Comparison of ENCODE assay signal across 19 cellular contexts in genomic region chr22:40054486-40054885, GRCh38. TPM values are rescaled to one million over a fixed set of nuclear protein-coding genes. Genes with fewer than 3 reads are reported as not detected.
DNase-seq lines count a peak whose midpoint lies in the region; ATAC-seq and TF ChIP-seq lines count a peak whose summit lies in the region.
"Had no signal": no experiment of that assay in that cellular context is flagged by ENCODE, and none has a peak within 500 bp of the region (broad histone marks: within the 10 kb centered on the region; RNA-seq: fewer than 3 reads in every experiment).

No MANE protein-coding gene starts in this region.

- TF ChIP-seq CTCF in WTC11 (IDR thresholded peaks at IDR 0.05) (no peak), lower leg skin (IDR thresholded peaks at IDR 0.05) (no peak)

- H3K4me1 Mint-ChIP-seq in stimulated activated naive CD8-positive, alpha-beta T cell treated with anti-CD3 and anti-CD28 coated beads, Interleukin-15, Interleukin-2, amounts not matched to agents 100 ng/mL and 50 ng/mL, for 24 hours (ENCODE audit: low read depth): peaks cover 90% of the 10 kb centered on the region
- H3K4me1 Mint-ChIP-seq in WTC11: peaks cover 51% of the 10 kb centered on the region
- peaks cover 82% of the 10 kb centered on the region for H3K4me1 Mint-ChIP-seq in central memory CD8-positive, alpha-beta T cell

- ATAC-seq in stimulated activated naive CD8-positive, alpha-beta T cell treated with anti-CD3 and anti-CD28 coated beads, Interleukin-15, Interleukin-2, amounts not matched to agents 100 U/mL and 50 U/mL, for 24 hours: no peak
- ATAC-seq in WTC11: no peak
- ATAC-seq in central memory CD8-positive, alpha-beta T cell (replicated peaks; ENCODE audit: extremely low read depth, poor library complexity, severe bottlenecking): no peak
- ATAC-seq: body of pancreas, left lobe of liver had no signal

- H3K4me3 ChIP-seq in lower leg skin (ENCODE audit: low read depth, poor library complexity, severe bottlenecking): no peak overlapping the region
- H3K4me3 ChIP-seq: body of pancreas, prostate gland, tibial artery had no signal

- no peak for DNase-seq in stimulated activated naive CD8-positive, alpha-beta T cell treated with anti-CD3 and anti-CD28 coated beads, Interleukin-15, Interleukin-2, amounts not matched to agents 100 U/mL and 50 U/mL, for 24 hours
- DNase-seq in WTC11 (ENCODE audit: low spot score) (no peak), UCSD-AML1 (lab: John Stamatoyannopoulos, UW; ENCODE audit: unreplicated experiment) (no peak), lower leg skin (ENCODE audit: low spot score in 2 of 2) (no peak), SHP77 (lab: John Stamatoyannopoulos, UW) (no peak)
- no peak for DNase-seq in central memory CD8-positive, alpha-beta T cell (ENCODE audit: low spot score in 2 of 2)
- DNase-seq: body of pancreas; HFFc6; IMR-90; midbrain; MV-4-11; NCI-H187; SHP77 treated with DMSO at 0.1 percent for 48 hours; stimulated activated naive CD4-positive, alpha-beta T cell treated with Interleukin-2 at 50 U/mL for 16 hours; tibial artery had no signal

- CTCF ChIA-PET in WTC11 (lab: Charles Lee): interaction anchor here (1.3 to 2.0 kb wide), 2 partner anchors 10 to 121 kb away, joined by 4 to 5 read pairs; no protein-coding TSS in a partner anchor

- H3K36me3 Mint-ChIP-seq in stimulated activated naive CD8-positive, alpha-beta T cell treated with anti-CD3 and anti-CD28 coated beads, Interleukin-15, Interleukin-2, amounts not matched to agents 100 ng/mL and 50 ng/mL, for 24 hours (ENCODE audit: low read depth): no peaks in the 10 kb centered on the region
- H3K36me3 Mint-ChIP-seq in WTC11: no peaks in the 10 kb centered on the region
- peaks cover 15% of the 10 kb centered on the region for H3K36me3 Mint-ChIP-seq in central memory CD8-positive, alpha-beta T cell (ENCODE audit: insufficient read depth)

- POLR2A ChIA-PET in WTC11 (lab: Charles Lee): interaction anchor here (3.1 kb wide), 1 partner anchor 11 kb away, joined by 11 read pairs; no protein-coding TSS in a partner anchor

- H3K27me3 Mint-ChIP-seq in stimulated activated naive CD8-positive, alpha-beta T cell treated with anti-CD3 and anti-CD28 coated beads, Interleukin-15, Interleukin-2, amounts not matched to agents 100 ng/mL and 50 ng/mL, for 24 hours: no peaks in the 10 kb centered on the region
- H3K27me3 Mint-ChIP-seq in WTC11 (ENCODE audit: low read depth): no peaks in the 10 kb centered on the region
- no peaks in the 10 kb centered on the region for H3K27me3 Mint-ChIP-seq in central memory CD8-positive, alpha-beta T cell

- peak overlapping the region; percentile 86 for H3K27ac Mint-ChIP-seq in stimulated activated naive CD8-positive, alpha-beta T cell treated with anti-CD3 and anti-CD28 coated beads, Interleukin-15, Interleukin-2, amounts not matched to agents 100 ng/mL and 50 ng/mL, for 24 hours
- H3K27ac Mint-ChIP-seq in WTC11: 0 out of 2 replicates have a peak overlapping the region, but pooled peaks have one; percentile 46
- H3K27ac Mint-ChIP-seq in central memory CD8-positive, alpha-beta T cell (ENCODE audit: low read depth): peak overlapping the region; percentile 69
- H3K27ac Mint-ChIP-seq: HFFc6 had no signal

- H3K4me3 Mint-ChIP-seq in stimulated activated naive CD8-positive, alpha-beta T cell treated with anti-CD3 and anti-CD28 coated beads, Interleukin-15, Interleukin-2, amounts not matched to agents 100 ng/mL and 50 ng/mL, for 24 hours: no peak overlapping the region
- H3K4me3 Mint-ChIP-seq in WTC11: no peak overlapping the region
- peak overlapping the region; percentile 59 for H3K4me3 Mint-ChIP-seq in central memory CD8-positive, alpha-beta T cell
- H3K4me3 Mint-ChIP-seq: HFFc6 had no signal

- H3K9me3 Mint-ChIP-seq in stimulated activated naive CD8-positive, alpha-beta T cell treated with anti-CD3 and anti-CD28 coated beads, Interleukin-15, Interleukin-2, amounts not matched to agents 100 ng/mL and 50 ng/mL, for 24 hours: no peaks in the 10 kb centered on the region
- H3K9me3 Mint-ChIP-seq in WTC11: no peaks in the 10 kb centered on the region
- H3K9me3 Mint-ChIP-seq in central memory CD8-positive, alpha-beta T cell: no peaks in the 10 kb centered on the region
- H3K9me3 Mint-ChIP-seq: HFFc6 had no signal

- 100% methylated on average over 2 of the region's 2 CpGs for WGBS in lower leg skin, 2 donors

- intact Hi-C loops in lower leg skin (cut with DNase I; ENCODE audit: low total_unique reads): no loop called here

- no peak for TF ChIP-seq POLR2A in lower leg skin (IDR thresholded peaks at IDR 0.05)

TF ChIP-seq in WTC11, 78 proteins besides CTCF, POLR2A, EP300 and RAD21:
- no peak for TF ChIP-seq ZNF281 (CRISPR knock-in tag; IDR thresholded peaks at IDR 0.05)
- no peak for TF ChIP-seq ZBTB43 (CRISPR knock-in tag; IDR thresholded peaks at IDR 0.05)
- no peak for TF ChIP-seq CREM (CRISPR knock-in tag; IDR thresholded peaks at IDR 0.05)
- no peak for TF ChIP-seq ZNF317 (CRISPR knock-in tag; IDR thresholded peaks at IDR 0.05; ENCODE audit: borderline replicate concordance, low read depth)
- TF ChIP-seq SP1 (CRISPR knock-in tag; conservative IDR thresholded peaks at IDR 0.05): no peak
- no peak for TF ChIP-seq KAT7 (CRISPR knock-in tag; IDR thresholded peaks at IDR 0.05; ENCODE audit: borderline replicate concordance)
- no peak for TF ChIP-seq FOXP1 (CRISPR knock-in tag; IDR thresholded peaks at IDR 0.05; ENCODE audit: borderline replicate concordance)
- no peak for TF ChIP-seq SMAD3 (CRISPR knock-in tag; IDR thresholded peaks at IDR 0.05; ENCODE audit: borderline replicate concordance)

RNA-seq across cellular contexts. Expression of gene FAM83F, which starts 59.7 kb away (rescaled TPM):
- 33.8 to 43.1 TPM (median 35.4 TPM) in 3 replicates for total RNA-seq in WTC11 (2021)
- 10 to 100 TPM; 32.4 to 52.9 (median 41.2) TPM for total RNA-seq in lower leg skin
- total RNA-seq: fibroblast of lung, HFFc6, IMR-90 had no signal
